In the genomic region with DNA sequence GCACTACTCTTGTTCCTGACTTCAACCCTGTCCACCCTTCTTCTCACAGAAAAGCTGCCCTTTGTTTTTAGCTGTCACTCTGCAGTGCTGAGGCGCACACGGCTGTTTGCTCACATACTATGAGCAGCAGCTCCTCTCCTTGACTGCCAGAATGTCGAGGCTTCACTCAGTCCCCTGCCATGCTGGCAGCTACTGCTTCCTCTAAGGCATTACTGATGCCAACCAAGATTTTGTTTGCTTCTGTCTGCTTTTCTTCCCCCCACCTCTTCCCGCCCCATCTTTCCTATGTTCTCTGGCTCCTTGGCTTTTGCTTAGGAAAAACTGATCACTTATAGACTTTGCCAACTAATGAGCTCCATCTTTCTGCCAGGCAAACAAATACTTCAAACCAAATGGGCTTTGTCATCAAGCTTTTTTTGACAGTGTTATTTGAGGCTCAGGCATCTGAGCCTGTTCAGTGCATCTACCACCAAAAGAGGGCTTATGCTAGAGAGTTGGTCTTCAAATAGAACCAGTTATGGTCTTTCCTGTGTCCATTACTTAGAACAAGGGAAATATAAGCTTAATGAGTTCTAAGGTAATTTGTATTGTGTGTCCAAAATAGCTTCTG, we compare ENCODE assay signal across 22 cellular contexts.
A peak's percentile ranks its signal among the peaks of the same experiment; 100 is the strongest.
DNase-seq lines count a peak whose midpoint lies in the region; ATAC-seq, FAIRE-seq and TF ChIP-seq lines count a peak whose summit lies in the region.
"Had no signal": no experiment of that assay in that cellular context is flagged by ENCODE, and none has a peak within 500 bp of the region (broad histone marks: within the 10 kb centered on the region; RNA-seq: fewer than 3 reads in every experiment).

No MANE protein-coding gene starts in this region.

- intact Hi-C loops in left ventricle myocardium superior (cut with micrococcal nuclease) = no loop called here
- intact Hi-C loops in left cardiac atrium (cut with DNase I) = no loop called here
- intact Hi-C loops in K562 (cut with micrococcal nuclease) = no loop called here
- intact Hi-C loops in tibial artery (cut with DNase I; ENCODE audit: low total_unique reads) = no loop called here
- intact Hi-C loops in activated CD8-positive, alpha-beta T cell treated with anti-CD3 and anti-CD28 coated beads for 36 hours (cut with micrococcal nuclease) = no loop called here

- no peak for TF ChIP-seq POLR2A in K562 (conservative IDR thresholded peaks at IDR 0.05)

- in situ Hi-C loops in K562 (cut with MboI) = no loop called here

- CTCF ChIA-PET in K562 (lab: Yijun Ruan, JAX; ENCODE audit: low intra/inter-chr PET ratio) = no interaction called here
- CTCF ChIA-PET in activated CD8-positive, alpha-beta T cell treated with anti-CD3 and anti-CD28 coated beads for 36 hours (lab: Charles Lee) = interaction anchor here (0.8 to 3.0 kb wide), 3 partner anchors 15 to 512 kb away, joined by 3 to 16 read pairs (median 8); no protein-coding TSS in a partner anchor

- peak; percentile 24 for ATAC-seq in left ventricle myocardium superior
- ATAC-seq in left cardiac atrium = no peak
- peak; percentile 53 for ATAC-seq in K562
- no peak for ATAC-seq in GM21723 (IDR thresholded peaks at IDR 0.05; ENCODE audit: unreplicated experiment)
- no peak for ATAC-seq in activated CD8-positive, alpha-beta T cell treated with anti-CD3 and anti-CD28 coated beads for 36 hours
- ATAC-seq: SK-N-SH treated with all-trans-retinoic acid at 6 μM for 48 hours had no signal

- H3K36me3 ChIP-seq in K562 (ENCODE audit: control insufficient read depth, insufficient read depth, low read length) (no peaks in the 10 kb centered on the region), tibial artery (peaks cover 0 to 4% (median 0%) of the 10 kb centered on the region in 3 donors)
- H3K36me3 ChIP-seq: Peyer's patch had no signal

- no TSS peak for BruUV-seq in K562 (replicated peaks; lab: Mats Ljungman, UMichigan)

- no peaks in the 10 kb centered on the region for H3K9me3 Mint-ChIP-seq in activated CD8-positive, alpha-beta T cell treated with anti-CD3 and anti-CD28 coated beads for 36 hours

- H3K27me3 Mint-ChIP-seq in activated CD8-positive, alpha-beta T cell treated with anti-CD3 and anti-CD28 coated beads for 36 hours = peaks cover 7% of the 10 kb centered on the region

- no peaks in the 10 kb centered on the region for H3K79me2 ChIP-seq in K562 (ENCODE audit: control insufficient read depth, insufficient read depth, low read length)

- no peaks in the 10 kb centered on the region for H3K4me1 Mint-ChIP-seq in activated CD8-positive, alpha-beta T cell treated with anti-CD3 and anti-CD28 coated beads for 36 hours (ENCODE audit: low read depth)
- H3K4me1 Mint-ChIP-seq: CD4-positive, CD25-positive, alpha-beta regulatory T cell had no signal

- 17% methylated on average over 4 of the region's 4 CpGs for WGBS in K562 (ENCODE audit: insufficient coverage, low coverage, missing lambda C conversion rate)

- H3K9me1 ChIP-seq in K562 (ENCODE audit: control insufficient read depth, insufficient read depth, low read length) = no peaks in the 10 kb centered on the region

- FAIRE-seq in K562 (lab: Jason Lieb, UNC) = no peak
- FAIRE-seq: GM12892, H1 had no signal

- no peak for TF ChIP-seq RAD21 in K562 (CRISPR knock-in tag; conservative IDR thresholded peaks at IDR 0.05 in 1 of 2, IDR thresholded peaks at IDR 0.05 in 1 of 2)

- H3K4me1 ChIP-seq in K562 (replicated peaks in 1 of 2; ENCODE audit: control insufficient read depth in 2 of 2, insufficient read depth in 2 of 2, low read length in 2 of 2) = peaks cover 0 to 20% of the 10 kb centered on the region in 2 experiments; a peak in 3 of 5 replicates
- H3K4me1 ChIP-seq in tibial artery = peaks cover 0 to 35% (median 14%) of the 10 kb centered on the region in 4 donors
- H3K4me1 ChIP-seq: Peyer's patch had no signal

- peak overlapping the region; percentile 74 for H3K4me2 ChIP-seq in K562 (ENCODE audit: insufficient read depth, low read length)

- peak overlapping the region; percentile 74 for H2AFZ ChIP-seq in K562 (ENCODE audit: low read depth, low read length)

- no peak for TF ChIP-seq EP300 in K562 (IDR thresholded peaks at IDR 0.05; ENCODE audit: low read length)

- POLR2A ChIA-PET in K562 (lab: Yijun Ruan, JAX) = interaction anchor here (0.5 to 2.4 kb wide), 5 partner anchors 10 to 752 kb away, joined by 3 to 12 read pairs (median 3); no protein-coding TSS in a partner anchor
- POLR2A ChIA-PET in activated CD8-positive, alpha-beta T cell treated with anti-CD3 and anti-CD28 coated beads for 36 hours (lab: Charles Lee) = no interaction called here

- no peak for TF ChIP-seq CTCF in K562 (IDR thresholded peaks at IDR 0.05 in 2 of 3, conservative IDR thresholded peaks at IDR 0.05 in 1 of 3; ENCODE audit: insufficient read depth in 2 of 3, low read depth in 1 of 3, low read length in 3 of 3)
- no peak for TF ChIP-seq CTCF in foreskin fibroblast (IDR thresholded peaks at IDR 0.05; ENCODE audit: low read depth, low read length)
- TF ChIP-seq CTCF in tibial artery (IDR thresholded peaks at IDR 0.05) = no peak
- TF ChIP-seq CTCF in activated CD8-positive, alpha-beta T cell treated with anti-CD3 and anti-CD28 coated beads for 36 hours (IDR thresholded peaks at IDR 0.05) = no peak

- H3K27me3 ChIP-seq in K562 (ENCODE audit: control insufficient read depth in 2 of 2, insufficient read depth in 2 of 2, low read length in 2 of 2) (peaks cover 0 to 5% of the 10 kb centered on the region in 2 experiments; a peak in 1 of 5 replicates), tibial artery (no peaks in the 10 kb centered on the region)
- H3K27me3 ChIP-seq: Peyer's patch had no signal

- H3K27ac ChIP-seq in K562 (ENCODE audit: extremely low read depth, low read depth, low read length) (no peak overlapping the region), tibial artery (peak overlapping the region; percentile 46)
- H3K27ac ChIP-seq: Peyer's patch had no signal

- H3K9ac ChIP-seq in K562 (ENCODE audit: insufficient read depth in 1 of 2, low read depth in 2 of 2, low read length in 2 of 2) = no peak overlapping the region; a peak in 1 of 4 replicates

- DNase-seq in left ventricle myocardium superior (no peak), left cardiac atrium (no peak), K562 (ENCODE audit: extremely low read depth in 1 of 4, low spot score in 3 of 4) (no peak), foreskin fibroblast (peak; percentile 9 to 42), tibial artery (no peak), DMS153 treated with DMSO at 0.1 percent for 48 hours (lab: John Stamatoyannopoulos, UW; ENCODE audit: unreplicated experiment) (no peak)
- DNase-seq in activated CD8-positive, alpha-beta T cell treated with anti-CD3 and anti-CD28 coated beads for 36 hours = no peak
- DNase-seq: Calu3; CD4-positive, CD25-positive, alpha-beta regulatory T cell; DMS79 treated with DMSO at 0.1 percent for 48 hours; GDM1; Karpas-422; NCI-H1436; NCI-H2107; NCI-H446 treated with DMSO at 0.1 percent for 48 hours; NCI-H774; Peyer's patch; SHP77 had no signal

- H4K20me1 ChIP-seq in K562 (replicated peaks; ENCODE audit: control insufficient read depth, insufficient read depth, low read length) = no peaks in the 10 kb centered on the region

- H3K4me3 ChIP-seq in K562 (no peak overlapping the region), foreskin fibroblast (ENCODE audit: low read depth in 1 of 2, low read length in 2 of 2) (no peak overlapping the region), tibial artery (no peak overlapping the region)
- H3K4me3 ChIP-seq: Peyer's patch had no signal

- H3K9me3 ChIP-seq in K562 (replicated peaks; ENCODE audit: control insufficient read depth, insufficient read depth, low read depth, low read length) = no peaks in the 10 kb centered on the region
- H3K9me3 ChIP-seq in tibial artery = no peaks in the 10 kb centered on the region
- H3K9me3 ChIP-seq: Peyer's patch had no signal

- H3K4me3 Mint-ChIP-seq in activated CD8-positive, alpha-beta T cell treated with anti-CD3 and anti-CD28 coated beads for 36 hours = no peak overlapping the region
- H3K4me3 Mint-ChIP-seq: CD4-positive, CD25-positive, alpha-beta regulatory T cell had no signal

- no peaks in the 10 kb centered on the region for H3K36me3 Mint-ChIP-seq in activated CD8-positive, alpha-beta T cell treated with anti-CD3 and anti-CD28 coated beads for 36 hours (ENCODE audit: low read depth)
- H3K36me3 Mint-ChIP-seq: CD4-positive, CD25-positive, alpha-beta regulatory T cell had no signal

- H3K27ac Mint-ChIP-seq in activated CD8-positive, alpha-beta T cell treated with anti-CD3 and anti-CD28 coated beads for 36 hours = no peak overlapping the region
- H3K27ac Mint-ChIP-seq: CD4-positive, CD25-positive, alpha-beta regulatory T cell had no signal

TF ChIP-seq in K562, 482 proteins besides CTCF, POLR2A, EP300 and RAD21:
- TF ChIP-seq PKNOX1 (IDR thresholded peaks at IDR 0.05) (peak; percentile 25; the same call in 1 of the 2 replicates), SIX5 (IDR thresholded peaks at IDR 0.05; ENCODE audit: borderline replicate concordance in 1 of 2, insufficient read depth in 1 of 2, low read depth in 1 of 2, low read length in 2 of 2) (no peak)
TF ChIP-seq in K562: peak in this region for 1.

Comparison
In these comparisons a context has a peak if more than half of its experiments do, and no peak if none do; other contexts are left out.
1. ATAC-seq: peak in left ventricle myocardium superior (single experiment) and K562 (single experiment); none in left cardiac atrium (0 of 2), GM21723 (single experiment) and activated CD8-positive, alpha-beta T cell treated with anti-CD3 and anti-CD28 coated beads for 36 hours (single experiment).
2. DNase-seq: peak in foreskin fibroblast (2 of 2); none in left ventricle myocardium superior (single experiment), left cardiac atrium (single experiment), K562 (0 of 4), tibial artery (0 of 2), activated CD8-positive, alpha-beta T cell treated with anti-CD3 and anti-CD28 coated beads for 36 hours (single experiment) and DMS153 treated with DMSO at 0.1 percent for 48 hours (single experiment).